8 cellular contexts compared by ENCODE assay signal in the genomic region with DNA sequence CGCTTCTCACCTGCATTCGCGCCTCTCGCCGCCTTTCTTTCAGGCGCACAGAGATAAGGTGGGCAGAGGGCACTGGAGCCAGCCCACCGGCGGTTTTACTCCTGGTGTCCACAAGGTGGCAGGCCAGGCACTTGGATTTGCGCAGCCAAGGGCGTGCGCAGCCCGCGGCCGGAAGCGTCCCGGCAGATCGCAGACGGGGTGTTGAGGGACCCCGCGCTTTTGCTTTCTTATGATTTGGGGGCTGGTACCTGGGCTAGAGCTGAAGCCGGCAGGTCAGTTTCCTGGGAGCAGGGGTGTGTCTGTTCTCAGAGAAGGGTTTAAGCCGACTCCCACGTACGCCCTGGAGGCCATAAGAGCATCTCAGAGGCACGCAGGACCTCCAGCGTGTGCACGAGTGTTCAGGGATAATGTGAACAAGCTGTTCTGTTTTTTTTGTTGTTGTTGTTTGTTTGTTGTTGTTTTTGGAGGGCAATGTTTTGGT.
DNase-seq lines count a peak whose midpoint lies in the region; ATAC-seq and FAIRE-seq lines count a peak whose summit lies in the region.

No MANE protein-coding gene starts in this region.

- DNase-seq in GM19239 (ENCODE audit: insufficient read length, low spot score) (peak; percentile 61), NCI-H510A treated with DMSO at 0.1 percent for 48 hours (lab: John Stamatoyannopoulos, UW) (peak; percentile 86), ecto neural progenitor cell (ENCODE audit: low spot score) (peak; percentile 89), memory B cell (ENCODE audit: low spot score in 2 of 2) (peak; percentile 68 to 76)
- peak; percentile 71 to 74 for DNase-seq in activated CD4-positive, alpha-beta T cell treated with anti-CD3 and anti-CD28 coated beads, Interleukin-2, amount 50 U/mL, for 4 hours
- DNase-seq in stimulated activated CD8-positive, alpha-beta memory T cell treated with anti-CD3 and anti-CD28 coated beads, Interleukin-12 subunit alpha, Interleukin-12 subunit beta, amount 100 ng/mL, for 4 hours (ENCODE audit: low read depth), result peak; percentile 63

- H3K9ac ChIP-seq in BLaER1, result peak overlapping the region; percentile 65

- H3K4me3 ChIP-seq in BLaER1, result peak overlapping the region; percentile 65

- peak; percentile 89 for FAIRE-seq in GM19239 (lab: Jason Lieb, UNC)

- H3K27ac Mint-ChIP-seq in memory B cell, result peak overlapping the region; percentile 75

- no peaks in the 10 kb centered on the region for H3K36me3 Mint-ChIP-seq in memory B cell

- peak overlapping the region; percentile 87 for H3K4me3 Mint-ChIP-seq in memory B cell

- H3K4me2 ChIP-seq in BLaER1, result peak overlapping the region; percentile 77

- ATAC-seq in HG03432 (IDR thresholded peaks at IDR 0.05; ENCODE audit: unreplicated experiment) (peak; percentile 100), memory B cell (ENCODE audit: low read depth) (peak; percentile 96)

- H3K9me3 Mint-ChIP-seq in memory B cell, result no peaks in the 10 kb centered on the region

- H3K4me1 Mint-ChIP-seq in memory B cell, result peaks cover 11% of the 10 kb centered on the region

- H3K27ac ChIP-seq in BLaER1, result no peak overlapping the region

- peaks cover 4% of the 10 kb centered on the region; the same call in 1 of the 2 replicates for H3K4me1 ChIP-seq in BLaER1

- 0 out of 2 replicates have a peak, but pooled peaks cover 4% of the 10 kb centered on the region for H3K27me3 ChIP-seq in BLaER1

- peaks cover 17% of the 10 kb centered on the region for H3K27me3 Mint-ChIP-seq in memory B cell

- no peaks in the 10 kb centered on the region for H3K36me3 ChIP-seq in BLaER1

- no peaks in the 10 kb centered on the region for H4K20me1 ChIP-seq in BLaER1

- no peaks in the 10 kb centered on the region; the same call in 1 of the 2 replicates for H3K9me3 ChIP-seq in BLaER1
